4 cellular contexts compared by ENCODE assay signal in genomic region chr5:104661256-104661655, GRCh38.
"Had no signal": no experiment of that assay in that cellular context is flagged by ENCODE, and none has a peak within 500 bp of the region (broad histone marks: within the 10 kb centered on the region; RNA-seq: fewer than 3 reads in every experiment).

No MANE protein-coding gene starts in this region.

- H3K4me3 ChIP-seq: K562 had no signal

- H3K27ac ChIP-seq: HL-60 had no signal

- ATAC-seq: HepG2, K562 had no signal

- DNase-seq: IMR-90 had no signal
